Comparison of ENCODE assay signal across 8 cellular contexts in genomic region chr5:173035904-173036707, GRCh38. TPM values are rescaled to one million over a fixed set of nuclear protein-coding genes. Genes with fewer than 3 reads are reported as not detected.
DNase-seq lines count a peak whose midpoint lies in the region; ATAC-seq and TF ChIP-seq lines count a peak whose summit lies in the region.

No MANE protein-coding gene starts in this region.

- peaks cover 20% of the 10 kb centered on the region for H3K36me3 Mint-ChIP-seq in mesothelial cell of epicardium

- H3K4me3 ChIP-seq in GM23248, result no peak overlapping the region
- peak overlapping the region; percentile 39 for H3K4me3 ChIP-seq in SU-DHL-6 (ENCODE audit: insufficient read depth, low read length, poor library complexity, severe bottlenecking)

- DNase-seq in GM23248, result no peak
- no peak for DNase-seq in mesothelial cell of epicardium (ENCODE audit: low spot score in 2 of 2, unreplicated experiment in 2 of 2)
- DNase-seq in erythroblast (lab: John Stamatoyannopoulos, UW), result no peak
- no peak for DNase-seq in AML-193 (lab: John Stamatoyannopoulos, UW)
- DNase-seq in NCI-H2107 (lab: John Stamatoyannopoulos, UW), result no peak
- DNase-seq in nucleus accumbens (lab: John Stamatoyannopoulos, UW), result no peak

- H3F3A ChIP-seq in GM23248 (ENCODE audit: insufficient read depth) (peaks cover 14% of the 10 kb centered on the region; the same call in 1 of the 2 replicates), SU-DHL-6 (ENCODE audit: insufficient read depth) (peaks cover 39% of the 10 kb centered on the region)

- no peaks in the 10 kb centered on the region for H4K20me1 ChIP-seq in GM23248 (ENCODE audit: insufficient read depth)
- no peaks in the 10 kb centered on the region for H4K20me1 ChIP-seq in SU-DHL-6 (ENCODE audit: low read depth, low read length)

- peak overlapping the region; percentile 81 for H3K27ac Mint-ChIP-seq in mesothelial cell of epicardium

- peaks cover 9% of the 10 kb centered on the region for H3K9me3 Mint-ChIP-seq in mesothelial cell of epicardium

- peaks cover 3% of the 10 kb centered on the region for H3K4me1 Mint-ChIP-seq in mesothelial cell of epicardium

- H2AFZ ChIP-seq in GM23248, result no peak overlapping the region
- no peak overlapping the region for H2AFZ ChIP-seq in SU-DHL-6 (ENCODE audit: low read depth, low read length, severe bottlenecking)

- H3K27ac ChIP-seq in GM23248 (peak overlapping the region; percentile 49), SU-DHL-6 (ENCODE audit: low read depth, low read length) (peak overlapping the region; percentile 94)

- H3K27me3 Mint-ChIP-seq in mesothelial cell of epicardium (ENCODE audit: low read depth), result no peaks in the 10 kb centered on the region

- TF ChIP-seq CTCF in SU-DHL-6 (IDR thresholded peaks at IDR 0.05; ENCODE audit: insufficient read depth, low read length, poor library complexity, severe bottlenecking) (no peak), mesothelial cell of epicardium (IDR thresholded peaks at IDR 0.05; ENCODE audit: unreplicated experiment) (no peak)

- H3K36me3 ChIP-seq in GM23248 (ENCODE audit: low read depth) (no peaks in the 10 kb centered on the region), SU-DHL-6 (ENCODE audit: low read length) (peaks cover 3% of the 10 kb centered on the region; the same call in 1 of the 2 replicates)

- TF ChIP-seq POLR2A in erythroblast (IDR thresholded peaks at IDR 0.05; ENCODE audit: low read length), result no peak

- H3K9me3 ChIP-seq in GM23248 (ENCODE audit: low read depth), result no peaks in the 10 kb centered on the region
- no peaks in the 10 kb centered on the region for H3K9me3 ChIP-seq in SU-DHL-6 (ENCODE audit: insufficient read depth, low read length)

- no peaks in the 10 kb centered on the region for H3K27me3 ChIP-seq in GM23248 (replicated peaks; ENCODE audit: insufficient read depth)
- no peaks in the 10 kb centered on the region for H3K27me3 ChIP-seq in SU-DHL-6 (ENCODE audit: low read length)

- peak overlapping the region; percentile 72 for H3K4me2 ChIP-seq in GM23248 (ENCODE audit: unreplicated experiment)
- H3K4me2 ChIP-seq in SU-DHL-6 (ENCODE audit: low read depth, low read length, poor library complexity, severe bottlenecking), result peak overlapping the region; percentile 83

- peak; percentile 60 for ATAC-seq in GM18861 (IDR thresholded peaks at IDR 0.05; ENCODE audit: unreplicated experiment)

- H3K9ac ChIP-seq in GM23248, result peak overlapping the region; percentile 32
- H3K9ac ChIP-seq in SU-DHL-6 (ENCODE audit: low read length), result peak overlapping the region; percentile 47

- WGBS in GM23248 (ENCODE audit: low coverage in 1 of 2, low lambda C conversion rate in 2 of 2, missing lambda C conversion rate in 2 of 2), 2 experiments, result 95% methylated on average over 24 of the region's 24 CpGs

- no peak overlapping the region for H3K4me3 Mint-ChIP-seq in mesothelial cell of epicardium

- H3K4me1 ChIP-seq in GM23248 (ENCODE audit: insufficient read depth), result peaks cover 13% of the 10 kb centered on the region

- peaks cover 56% of the 10 kb centered on the region for H3K79me2 ChIP-seq in GM23248 (ENCODE audit: insufficient read depth)
- peaks cover 19% of the 10 kb centered on the region for H3K79me2 ChIP-seq in SU-DHL-6 (ENCODE audit: insufficient read depth, low read length)

- H3K9me2 ChIP-seq in GM23248 (ENCODE audit: insufficient read depth) (no peaks in the 10 kb centered on the region), SU-DHL-6 (replicated peaks; ENCODE audit: insufficient read depth, low read length) (no peaks in the 10 kb centered on the region)

- in situ Hi-C loops in GM23248 (cut with MboI), result no loop called here

RNA-seq across cellular contexts. Expression of gene CREBRF, which starts 20.0 kb away (rescaled TPM):
- total RNA-seq in GM23248 (2014; rRNA removed; shearing (Covaris generic)), result 10.0 and 14.6 TPM in 2 replicates
- polyA plus RNA-seq in GM23248 (2016; fragmentation: Nextera tagmentation; extraction: Ambion mirVana), result 3.2 and 3.5 TPM in 2 replicates
- total RNA-seq in mesothelial cell of epicardium, result 17.8 to 20.3 TPM (median 19.1 TPM) in 3 replicates

RNA-seq across cellular contexts. Expression of gene ATP6V0E1, which starts 52.5 kb away (rescaled TPM):
- 175 and 204 TPM in 2 replicates for total RNA-seq in GM23248 (2014; rRNA removed; shearing (Covaris generic))
- polyA plus RNA-seq in GM23248 (2016; fragmentation: Nextera tagmentation; extraction: Ambion mirVana), result 675 and 702 TPM in 2 replicates
- total RNA-seq in mesothelial cell of epicardium, result 116 to 125 TPM (median 120 TPM) in 3 replicates
